9 cellular contexts compared by ENCODE assay signal in the genomic region with DNA sequence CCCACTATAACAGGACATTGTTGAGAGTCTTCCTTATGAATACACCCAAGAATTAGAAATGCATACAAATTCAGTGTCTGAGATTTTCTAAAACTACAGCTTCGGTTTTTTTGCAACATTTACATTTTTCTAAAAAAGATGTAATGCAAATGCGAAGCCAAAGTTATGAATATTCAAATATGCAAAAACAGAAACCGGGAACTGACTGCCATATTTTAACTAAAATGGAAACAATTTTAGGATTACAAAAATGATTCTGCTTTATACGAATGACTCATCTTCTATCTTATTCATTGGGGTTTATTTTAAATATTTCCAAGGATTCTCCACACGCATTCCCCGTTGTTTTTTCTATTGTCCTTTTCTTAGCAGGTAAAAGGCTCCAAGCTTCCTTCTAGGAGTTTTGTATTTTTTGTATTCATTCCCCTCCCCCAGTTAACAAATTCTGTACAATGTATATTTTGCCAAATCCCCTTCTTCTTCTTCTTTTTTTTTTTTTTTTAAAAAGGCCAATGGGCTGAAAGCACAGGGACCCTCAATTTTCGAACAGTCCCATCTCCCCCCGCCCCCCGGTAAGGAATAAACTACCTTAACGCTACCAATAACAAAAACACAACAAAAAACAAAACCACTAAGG. TPM values are rescaled to one million over a fixed set of nuclear protein-coding genes. Genes with fewer than 3 reads are reported as not detected.
A peak's percentile ranks its signal among the peaks of the same experiment; 100 is the strongest.
DNase-seq lines count a peak whose midpoint lies in the region; ATAC-seq and TF ChIP-seq lines count a peak whose summit lies in the region.
"Had no signal": no experiment of that assay in that cellular context is flagged by ENCODE, and none has a peak within 500 bp of the region (broad histone marks: within the 10 kb centered on the region; RNA-seq: fewer than 3 reads in every experiment).

No MANE protein-coding gene starts in this region.

- H3K36me3 ChIP-seq in endodermal cell (ENCODE audit: control insufficient read depth, insufficient read depth, low read length) (peaks cover 22% of the 10 kb centered on the region), ovary (no peaks in the 10 kb centered on the region)

- no peak for TF ChIP-seq POLR2A in ovary (IDR thresholded peaks at IDR 0.05)

- H3K9me3 Mint-ChIP-seq in endodermal cell = no peaks in the 10 kb centered on the region

- H3K4me3 ChIP-seq in endodermal cell (ENCODE audit: low read length) (peak overlapping the region; percentile 91), ovary (peak overlapping the region; percentile 93)

- peaks cover 24% of the 10 kb centered on the region for H3K4me1 Mint-ChIP-seq in endodermal cell

- no peak for TF ChIP-seq EP300 in ovary (IDR thresholded peaks at IDR 0.05)

- intact Hi-C loops in ovary (cut with DNase I) = loop anchor here in 1 of 4 donors (5.0 kb wide), 1 partner anchor 612 kb away; the partner anchor contains the start of gene LAMC1

- H3K9me3 ChIP-seq in endodermal cell (ENCODE audit: control insufficient read depth, low read length) = no peaks in the 10 kb centered on the region
- H3K9me3 ChIP-seq in ovary = no peaks in the 10 kb centered on the region

- DNase-seq in ELR (ENCODE audit: low read depth) = peak; percentile 40
- DNase-seq in NCI-H69 (lab: John Stamatoyannopoulos, UW) = peak; percentile 31
- no peak for DNase-seq in endodermal cell
- DNase-seq in ovary = no peak
- no peak for DNase-seq in NCI-H1436 (lab: John Stamatoyannopoulos, UW)
- no peak for DNase-seq in T-helper 9 cell
- DNase-seq in stimulated activated CD4-positive, alpha-beta T cell treated with anti-CD3 and anti-CD28 coated beads, Interleukin-1b, Interleukin-23, amount 100 ng/mL, for 48 hours = no peak

- H3K4me3 Mint-ChIP-seq in endodermal cell = peak overlapping the region; percentile 100

- H3K9ac ChIP-seq in endodermal cell (ENCODE audit: extremely low read depth, low read length, poor library complexity, severe bottlenecking) = peak overlapping the region; percentile 60

- H3K27me3 ChIP-seq in endodermal cell (ENCODE audit: control insufficient read depth, insufficient read depth, low read length, poor library complexity, severe bottlenecking) (peaks cover 23% of the 10 kb centered on the region), ovary (no peaks in the 10 kb centered on the region)

- no peak for ATAC-seq in GM18502 (IDR thresholded peaks at IDR 0.05; ENCODE audit: poor library complexity, unreplicated experiment)

- peaks cover 19% of the 10 kb centered on the region for H3K27me3 Mint-ChIP-seq in endodermal cell (ENCODE audit: insufficient read depth)

- peaks cover 18% of the 10 kb centered on the region for H3K36me3 Mint-ChIP-seq in endodermal cell (ENCODE audit: low read depth)

- peak overlapping the region; percentile 81 for H3K27ac Mint-ChIP-seq in endodermal cell

- H3K4me1 ChIP-seq in endodermal cell (ENCODE audit: control insufficient read depth, insufficient read depth, low read length) = no peaks in the 10 kb centered on the region
- H3K4me1 ChIP-seq in ovary (ENCODE audit: insufficient read depth) = peaks cover 6% of the 10 kb centered on the region

- WGBS in endodermal cell (ENCODE audit: insufficient coverage in 1 of 2, insufficient read length in 1 of 2), 2 experiments = 2 to 5% methylated on average over 4 to 10 of the region's 10 CpGs
- 1 to 3% (median 1%) methylated on average over 10 of the region's 10 CpGs for WGBS in ovary, 3 donors

- peak overlapping the region; percentile 73 for H3K27ac ChIP-seq in endodermal cell (ENCODE audit: low read depth, low read length)
- no peak overlapping the region for H3K27ac ChIP-seq in ovary

- TF ChIP-seq CTCF in endodermal cell (conservative IDR thresholded peaks at IDR 0.05) (no peak), ovary (IDR thresholded peaks at IDR 0.05) (no peak)

RNA-seq across cellular contexts. Expression of gene ARPC5, which starts 1.0 kb away (rescaled TPM):
- total RNA-seq in endodermal cell (10 to 100 TPM; 78.7 to 99.5 TPM), ovary (10 to 100 TPM; 41.8 to 84.6 (median 61.4) TPM)
- polyA plus RNA-seq in endodermal cell (2013, experiment 1 of 2) = 144 TPM
- polyA plus RNA-seq in endodermal cell (2013, experiment 2 of 2) = 147 TPM
- 100 to 1,000 TPM in 1 of 2 donors, 10 to 100 TPM in 1; 64.1 to 104 TPM for polyA plus RNA-seq in ovary

RNA-seq across cellular contexts. Expression of gene APOBEC4, which starts 18.6 kb away (rescaled TPM):
- not detected for total RNA-seq in endodermal cell
- polyA plus RNA-seq in endodermal cell (2013, experiment 1 of 2) = not detected
- not detected for polyA plus RNA-seq in endodermal cell (2013, experiment 2 of 2)
- 1 to 10 TPM in 1 of 7 donors, under 1 TPM in 3, not detected in 3; 0.12 to 2.0 (median 0.46) TPM for total RNA-seq in ovary
- polyA plus RNA-seq in ovary = not detected
- total RNA-seq: NCI-H460 had no signal

RNA-seq across cellular contexts. Expression of gene NCF2, which starts 44.3 kb away (rescaled TPM):
- total RNA-seq in endodermal cell (under 1 TPM in 1 of 2 donors, not detected in 1; 0.55 TPM), ovary (10 to 100 TPM in 1 of 7 donors, 1 to 10 TPM in 6; 1.9 to 11.7 (median 3.2) TPM)
- polyA plus RNA-seq in endodermal cell (2013, experiment 1 of 2) = not detected
- not detected for polyA plus RNA-seq in endodermal cell (2013, experiment 2 of 2)
- polyA plus RNA-seq in ovary = 10 to 100 TPM in 1 of 2 donors, 1 to 10 TPM in 1; 2.5 to 15.9 TPM

Comparison
In these comparisons a context has a peak if more than half of its experiments do, and no peak if none do; other contexts are left out.
1. DNase-seq: peak in ELR (single experiment) and NCI-H69 (single experiment); none in endodermal cell (single experiment), ovary (0 of 5), NCI-H1436 (single experiment), T-helper 9 cell (single experiment) and stimulated activated CD4-positive, alpha-beta T cell treated with anti-CD3 and anti-CD28 coated beads, Interleukin-1b, Interleukin-23, amount 100 ng/mL, for 48 hours (single experiment).